Comparison of ENCODE assay signal across 24 cellular contexts in the genomic region with DNA sequence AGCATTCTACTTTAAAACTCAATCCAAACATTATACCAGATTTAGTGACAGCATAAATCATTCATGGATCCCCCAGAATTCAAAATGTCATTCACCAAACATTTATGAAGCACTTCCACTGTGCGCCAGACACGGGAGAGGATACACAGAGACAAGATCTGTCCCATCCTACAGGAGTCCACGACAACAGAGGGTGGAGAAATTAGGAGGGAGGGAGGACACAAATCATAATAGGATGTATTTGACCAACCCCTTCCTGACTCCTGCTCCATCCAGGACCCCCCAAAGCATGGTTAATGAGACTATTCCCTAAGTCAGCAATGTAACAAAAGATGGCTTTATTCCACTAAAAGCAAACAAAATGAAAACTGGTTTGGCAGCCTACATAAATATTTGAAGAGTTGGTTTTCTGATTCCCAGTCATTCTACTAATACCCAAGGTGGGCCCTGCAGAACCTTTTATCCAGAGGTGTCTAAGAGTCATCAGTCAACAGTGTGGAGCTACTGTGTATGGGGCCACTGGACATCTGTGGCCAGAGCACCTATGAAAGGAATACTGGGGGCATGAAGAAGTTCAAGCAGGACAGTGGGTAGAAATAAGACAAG.
DNase-seq lines count a peak whose midpoint lies in the region; ATAC-seq and TF ChIP-seq lines count a peak whose summit lies in the region.
"Had no signal": no experiment of that assay in that cellular context is flagged by ENCODE, and none has a peak within 500 bp of the region (broad histone marks: within the 10 kb centered on the region; RNA-seq: fewer than 3 reads in every experiment).

No MANE protein-coding gene starts in this region.

- CTCF ChIA-PET in IMR-90 (lab: Yijun Ruan, JAX), result no interaction called here

- TF ChIP-seq CTCF in IMR-90 (conservative IDR thresholded peaks at IDR 0.05; ENCODE audit: low read depth, low read length) (no peak), RWPE2 (IDR thresholded peaks at IDR 0.05; ENCODE audit: poor library complexity, severe bottlenecking) (no peak), thyroid gland (IDR thresholded peaks at IDR 0.05) (no peak)

- H3K9me3 Mint-ChIP-seq in activated naive CD4-positive, alpha-beta T cell treated with anti-CD3 and anti-CD28 coated beads, Interleukin-2, amount 50 U/mL, for 24 hours, result no peaks in the 10 kb centered on the region

- TF ChIP-seq RAD21 in IMR-90 (IDR thresholded peaks at IDR 0.05; ENCODE audit: low read length), result no peak

- no peak overlapping the region for H2AK5ac ChIP-seq in IMR-90 (ENCODE audit: low read depth, low read length)

- peak overlapping the region; percentile 72 for H3K27ac Mint-ChIP-seq in activated naive CD4-positive, alpha-beta T cell treated with anti-CD3 and anti-CD28 coated beads, Interleukin-2, amount 50 U/mL, for 24 hours

- no peak overlapping the region for H2BK5ac ChIP-seq in IMR-90 (ENCODE audit: low read depth, low read length, poor library complexity, severe bottlenecking)

- H3K4me3 ChIP-seq in IMR-90 (ENCODE audit: insufficient read depth, low read depth, low read length) (no peak overlapping the region), RWPE2 (ENCODE audit: severe bottlenecking) (no peak overlapping the region), thyroid gland (replicated peaks in 1 of 3) (no peak overlapping the region), SJCRH30 (no peak overlapping the region)
- H3K4me3 ChIP-seq: dorsolateral prefrontal cortex, MG63 had no signal

- BruUV-seq in IMR-90 (replicated peaks; lab: Mats Ljungman, UMichigan), result no TSS peak

- H3K4me2 ChIP-seq in IMR-90 (ENCODE audit: low read depth, low read length), result no peak overlapping the region

- TF ChIP-seq POLR2A in IMR-90 (IDR thresholded peaks at IDR 0.05; ENCODE audit: low read depth, low read length) (no peak), thyroid gland (IDR thresholded peaks at IDR 0.05) (no peak)

- H3K4ac ChIP-seq in IMR-90 (ENCODE audit: low read depth, low read length), result no peak overlapping the region; the same call in 1 of the 2 replicates

- peaks cover 6% of the 10 kb centered on the region for H3K36me3 Mint-ChIP-seq in activated naive CD4-positive, alpha-beta T cell treated with anti-CD3 and anti-CD28 coated beads, Interleukin-2, amount 50 U/mL, for 24 hours

- H3K4me1 ChIP-seq in IMR-90 (ENCODE audit: control insufficient read depth, insufficient read depth, low read length) (peaks cover 8% of the 10 kb centered on the region; the same call in 1 of the 2 replicates), RWPE2 (ENCODE audit: insufficient read depth, poor library complexity, severe bottlenecking) (peaks cover 23% of the 10 kb centered on the region), thyroid gland (peaks cover 8 to 22% of the 10 kb centered on the region in 2 donors), SJCRH30 (no peaks in the 10 kb centered on the region)

- H3K23ac ChIP-seq in IMR-90 (ENCODE audit: low read depth, low read length), result peak overlapping the region; percentile 16; the same call in 1 of the 2 replicates

- dilution Hi-C loops in IMR-90 (cut with HindIII; ENCODE audit: low sequenced_read_pairs, unreplicated experiment), result no loop called here

- H3K9me3 ChIP-seq in IMR-90 (ENCODE audit: control insufficient read depth, insufficient read depth, low read length), result no peaks in the 10 kb centered on the region
- H3K9me3 ChIP-seq in RWPE2 (ENCODE audit: severe bottlenecking), result no peaks in the 10 kb centered on the region
- no peaks in the 10 kb centered on the region for H3K9me3 ChIP-seq in thyroid gland
- no peaks in the 10 kb centered on the region for H3K9me3 ChIP-seq in SJCRH30 (replicated peaks)
- H3K9me3 ChIP-seq: MG63 had no signal

- POLR2A ChIA-PET in IMR-90 (lab: Charles Lee; ENCODE audit: unreplicated experiment), result no interaction called here

- H4K8ac ChIP-seq in IMR-90 (ENCODE audit: low read depth in 2 of 2, low read length in 2 of 2), result no peak overlapping the region

- ATAC-seq in IMR-90 (ENCODE audit: low read depth) (no peak), RWPE2 (ENCODE audit: low read depth) (peak; percentile 50)

- H2AFZ ChIP-seq in IMR-90 (replicated peaks; ENCODE audit: low read length, poor library complexity), result no peak overlapping the region

- no peak overlapping the region for H3K4me3 Mint-ChIP-seq in activated naive CD4-positive, alpha-beta T cell treated with anti-CD3 and anti-CD28 coated beads, Interleukin-2, amount 50 U/mL, for 24 hours

- no peak overlapping the region for H4K5ac ChIP-seq in IMR-90 (ENCODE audit: low read depth, low read length)

- no peaks in the 10 kb centered on the region for H3K36me3 ChIP-seq in IMR-90 (ENCODE audit: control insufficient read depth, insufficient read depth, low read length)
- no peaks in the 10 kb centered on the region for H3K36me3 ChIP-seq in RWPE2 (ENCODE audit: low read depth)
- H3K36me3 ChIP-seq in thyroid gland, result no peaks in the 10 kb centered on the region
- no peaks in the 10 kb centered on the region for H3K36me3 ChIP-seq in SJCRH30
- H3K36me3 ChIP-seq: MG63 had no signal

- no peak for DNase-seq in activated naive CD4-positive, alpha-beta T cell treated with Interleukin-2 at 50 U/mL for 16 hours
- DNase-seq in IMR-90 (no peak), RWPE2 (ENCODE audit: low spot score) (no peak), thyroid gland (no peak), SJCRH30 (no peak), MV-4-11 (lab: John Stamatoyannopoulos, UW) (no peak)
- no peak for DNase-seq in activated CD4-positive, CD25-positive, alpha-beta regulatory T cell (lab: John Stamatoyannopoulos, UW)
- DNase-seq: activated CD4-positive, alpha-beta T cell treated with anti-CD3 and anti-CD28 coated beads, Interleukin-2, amount 50 U/mL, for 1 hour; activated CD8-positive, alpha-beta memory T cell treated with anti-CD3 and anti-CD28 coated beads, Interleukin-2, amount 50 U/mL, for 48 hours; activated effector memory CD4-positive, alpha-beta T cell treated with anti-CD3 and anti-CD28 coated beads, Interleukin-2, amount 50 U/mL, for 16 hours; central memory CD4-positive, alpha-beta T cell; DMS79 treated with DMSO at 0.1 percent for 48 hours; dorsolateral prefrontal cortex; hippocampal formation; MG63; NCI-H2029; NCI-H82; OCI-M1; SIG-M5; stimulated activated CD4-positive, alpha-beta T cell treated with anti-CD3 and anti-CD28 coated beads, Interleukin-12 subunit alpha, Interleukin-12 subunit beta, amount 100 ng/mL, for 4 hours; stimulated activated CD8-positive, alpha-beta memory T cell treated with anti-CD3 and anti-CD28 coated beads, Interleukin-4, amount 100 ng/mL, for 48 hours; T-helper 1 cell had no signal

- H4K91ac ChIP-seq in IMR-90 (ENCODE audit: insufficient read depth, low read depth, low read length), result no peak overlapping the region

- H3K56ac ChIP-seq in IMR-90 (ENCODE audit: extremely low read depth, insufficient read depth, low read length), result no peak overlapping the region

- no peaks in the 10 kb centered on the region for H3K27me3 Mint-ChIP-seq in activated naive CD4-positive, alpha-beta T cell treated with anti-CD3 and anti-CD28 coated beads, Interleukin-2, amount 50 U/mL, for 24 hours

- peaks cover 0 to 21% of the 10 kb centered on the region in 2 experiments; a peak in 2 of 4 replicates for H3K79me1 ChIP-seq in IMR-90 (ENCODE audit: low read depth in 1 of 2, low read length in 2 of 2)

- H3K4me1 Mint-ChIP-seq in activated naive CD4-positive, alpha-beta T cell treated with anti-CD3 and anti-CD28 coated beads, Interleukin-2, amount 50 U/mL, for 24 hours, result peaks cover 86% of the 10 kb centered on the region

- peak overlapping the region; percentile 52; the same call in 1 of the 2 replicates for H3K14ac ChIP-seq in IMR-90 (replicated peaks; ENCODE audit: low read depth, low read length)

- in situ Hi-C loops in IMR-90 (cut with MboI; ENCODE audit: low sequenced_read_pairs), result loop anchor here (25.0 kb wide), 1 partner anchor 603 kb away; no protein-coding TSS in a partner anchor

- H2BK20ac ChIP-seq in IMR-90 (ENCODE audit: low read depth, low read length), result no peak overlapping the region

- no peak overlapping the region for H2AK9ac ChIP-seq in IMR-90 (replicated peaks; ENCODE audit: low read depth, low read length, poor library complexity)

- no peak overlapping the region for H3K27ac ChIP-seq in IMR-90 (ENCODE audit: insufficient read depth, low read length)
- H3K27ac ChIP-seq in RWPE2 (ENCODE audit: poor library complexity, severe bottlenecking), result no peak overlapping the region
- peak overlapping the region in 2 of 3 donors; percentile 24 to 27 for H3K27ac ChIP-seq in thyroid gland
- H3K27ac ChIP-seq in SJCRH30, result no peak overlapping the region
- H3K27ac ChIP-seq: dorsolateral prefrontal cortex, epithelial cell of prostate had no signal

- H3K9ac ChIP-seq in IMR-90 (ENCODE audit: low read depth, low read length), result no peak overlapping the region

- no peak overlapping the region for H2BK120ac ChIP-seq in IMR-90 (ENCODE audit: low read depth, low read length)

- intact Hi-C loops in IMR-90 (cut with micrococcal nuclease), result no loop called here
- intact Hi-C loops in thyroid gland (cut with DNase I), result no loop called here

- H3K9me1 ChIP-seq in IMR-90 (ENCODE audit: insufficient read depth, low read length), result peaks cover 7% of the 10 kb centered on the region

- H3K27me3 ChIP-seq in IMR-90 (ENCODE audit: control insufficient read depth, insufficient read depth, low read length), result no peaks in the 10 kb centered on the region
- no peaks in the 10 kb centered on the region for H3K27me3 ChIP-seq in RWPE2 (ENCODE audit: insufficient read depth, poor library complexity, severe bottlenecking)
- H3K27me3 ChIP-seq in thyroid gland, result no peaks in the 10 kb centered on the region
- no peaks in the 10 kb centered on the region for H3K27me3 ChIP-seq in SJCRH30
- H3K27me3 ChIP-seq: dorsolateral prefrontal cortex, MG63 had no signal

- no peak overlapping the region for H3K18ac ChIP-seq in IMR-90 (ENCODE audit: low read depth, low read length)

- no peaks in the 10 kb centered on the region; the same call in 1 of the 2 replicates for H4K20me1 ChIP-seq in IMR-90 (ENCODE audit: insufficient read depth, low read length)

- WGBS in IMR-90 (ENCODE audit: extremely low coverage in 2 of 2, insufficient read length in 1 of 2), 2 experiments, result no CpG with 5 or more reads among the region's 3 CpGs
- WGBS in thyroid gland, 2 donors, result 78 to 79% methylated on average over 3 of the region's 3 CpGs

- H2BK15ac ChIP-seq in IMR-90 (ENCODE audit: low read depth, low read length), result no peak overlapping the region

TF ChIP-seq in IMR-90, 13 proteins besides CTCF, POLR2A, EP300 and RAD21:
- no peak for TF ChIP-seq FOS (IDR thresholded peaks at IDR 0.05; ENCODE audit: low read depth, low read length)

Comparison
In these comparisons a context has a peak if more than half of its experiments do, and no peak if none do; other contexts are left out.
1. H3K27ac ChIP-seq: peak in thyroid gland (2 of 3); none in IMR-90 (single experiment), RWPE2 (single experiment) and SJCRH30 (single experiment).